19 cellular contexts compared by ENCODE assay signal in genomic region chr14:94677747-94678146, GRCh38.
"Had no signal": no experiment of that assay in that cellular context is flagged by ENCODE, and none has a peak within 500 bp of the region (broad histone marks: within the 10 kb centered on the region; RNA-seq: fewer than 3 reads in every experiment).

No MANE protein-coding gene starts in this region.

- H3K36me3 Mint-ChIP-seq: naive thymus-derived CD8-positive, alpha-beta T cell; T-cell had no signal

- ATAC-seq: effector memory CD8-positive, alpha-beta T cell; naive thymus-derived CD8-positive, alpha-beta T cell; T-cell had no signal

- H3K27ac Mint-ChIP-seq: activated T-helper 1 cell treated with anti-CD3 and anti-CD28 coated beads, Interleukin-12 subunit alpha, Interleukin-12 subunit beta, Interleukin-2, Interleukin-4 antibody, amounts not matched to agents 30 ng/mL and 10 ng/mL and 1 ng/mL, durations not matched to agents 14 hours and 24 hours and 36 hours; dendritic cell treated with granulocyte-macrophage colony-stimulating factor and Interleukin-4, amounts not matched to agents 40 ng/mL and 50 ng/mL, for 4 days; T-cell had no signal

- H3K4me3 ChIP-seq: SK-N-MC, skin epidermis, upper lobe of left lung had no signal

- H3K36me3 ChIP-seq: brain microvascular endothelial cell, neutrophil, upper lobe of left lung had no signal

- H3K27ac ChIP-seq: brain microvascular endothelial cell, epithelial cell of prostate, neutrophil, SK-N-MC, skin epidermis, upper lobe of left lung had no signal

- H3K9me3 Mint-ChIP-seq: activated T-helper 1 cell treated with anti-CD3 and anti-CD28 coated beads, Interleukin-12 subunit alpha, Interleukin-12 subunit beta, Interleukin-2, Interleukin-4 antibody, amounts not matched to agents 30 ng/mL and 10 ng/mL and 1 ng/mL, durations not matched to agents 14 hours and 24 hours and 36 hours; dendritic cell treated with granulocyte-macrophage colony-stimulating factor and Interleukin-4, amounts not matched to agents 40 ng/mL and 50 ng/mL, for 4 days; effector memory CD8-positive, alpha-beta T cell; naive thymus-derived CD8-positive, alpha-beta T cell; T-cell had no signal

- DNase-seq: activated CD4-positive, alpha-beta T cell treated with anti-CD3 and anti-CD28 coated beads for 1 hour; activated CD4-positive, alpha-beta T cell treated with anti-CD3 and anti-CD28 coated beads, Interleukin-2, amount 50 U/mL, for 48 hours; activated naive CD4-positive, alpha-beta T cell; anterior cingulate cortex; brain microvascular endothelial cell; effector memory CD8-positive, alpha-beta T cell; naive thymus-derived CD8-positive, alpha-beta T cell; stimulated activated CD4-positive, alpha-beta T cell treated with anti-CD3 and anti-CD28 coated beads, Interleukin-15, amount 100 ng/mL, for 24 hours; stimulated activated CD4-positive, alpha-beta T cell treated with anti-CD3 and anti-CD28 coated beads, Interleukin-4, amount 100 ng/mL, for 24 hours; stimulated activated naive CD4-positive, alpha-beta T cell treated with Interleukin-2 at 50 U/mL for 16 hours; T-cell; T1000 had no signal

- H3K4me3 Mint-ChIP-seq: activated T-helper 1 cell treated with anti-CD3 and anti-CD28 coated beads, Interleukin-12 subunit alpha, Interleukin-12 subunit beta, Interleukin-2, Interleukin-4 antibody, amounts not matched to agents 30 ng/mL and 10 ng/mL and 1 ng/mL, durations not matched to agents 14 hours and 24 hours and 36 hours; dendritic cell treated with granulocyte-macrophage colony-stimulating factor and Interleukin-4, amounts not matched to agents 40 ng/mL and 50 ng/mL, for 4 days; effector memory CD8-positive, alpha-beta T cell; naive thymus-derived CD8-positive, alpha-beta T cell; T-cell had no signal

- H3K9me3 ChIP-seq: neutrophil, upper lobe of left lung had no signal

- H3K27me3 ChIP-seq: brain microvascular endothelial cell, upper lobe of left lung had no signal

- H3K4me1 ChIP-seq: upper lobe of left lung had no signal

- H3K4me1 Mint-ChIP-seq: naive thymus-derived CD8-positive, alpha-beta T cell; T-cell had no signal
